16 cellular contexts compared by ENCODE assay signal in the genomic region with DNA sequence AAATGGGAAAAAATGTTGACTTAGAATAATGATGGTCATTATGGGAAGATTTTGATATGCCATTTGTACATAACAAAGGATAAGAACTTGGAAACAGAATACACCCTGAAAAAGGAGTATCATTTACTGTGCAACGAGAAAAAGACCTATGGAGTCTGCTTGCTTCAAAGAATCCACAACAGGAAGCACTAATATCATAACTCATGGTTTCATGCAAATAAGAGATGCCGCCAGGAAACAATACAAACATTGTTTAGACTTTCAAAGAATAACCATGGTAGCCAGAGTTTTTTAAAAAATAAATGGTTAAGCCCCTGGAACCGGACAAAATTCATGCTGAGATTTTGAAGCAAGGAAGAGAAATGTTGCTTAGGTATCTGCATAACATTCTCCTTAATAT.
DNase-seq lines count a peak whose midpoint lies in the region; ATAC-seq and TF ChIP-seq lines count a peak whose summit lies in the region.
"Had no signal": no experiment of that assay in that cellular context is flagged by ENCODE, and none has a peak within 500 bp of the region (broad histone marks: within the 10 kb centered on the region; RNA-seq: fewer than 3 reads in every experiment).

No MANE protein-coding gene starts in this region.

- no peaks in the 10 kb centered on the region for H3K4me1 ChIP-seq in tibial nerve
- H3K4me1 ChIP-seq: right lobe of liver had no signal

- intact Hi-C loops in sciatic nerve (cut with DNase I), result no loop called here

- H3K9me3 ChIP-seq in tibial nerve, result no peaks in the 10 kb centered on the region
- H3K9me3 ChIP-seq: BLaER1 treated with 17β-estradiol and CSF1 and Interleukin-3, amounts not matched to agents 10 nM and 100 nM; right lobe of liver had no signal

- no peak for TF ChIP-seq POLR2A in tibial nerve (IDR thresholded peaks at IDR 0.05)

- no peak for TF ChIP-seq CTCF in tibial nerve (IDR thresholded peaks at IDR 0.05)

- no peaks in the 10 kb centered on the region for H3K27me3 ChIP-seq in tibial nerve
- H3K27me3 ChIP-seq: BLaER1 treated with 17β-estradiol and CSF1 and Interleukin-3, amounts not matched to agents 10 nM and 100 nM had no signal

- TF ChIP-seq EP300 in tibial nerve (IDR thresholded peaks at IDR 0.05), result no peak

- ATAC-seq in GM18907 (IDR thresholded peaks at IDR 0.05; ENCODE audit: unreplicated experiment) (peak; percentile 92), GM21723 (IDR thresholded peaks at IDR 0.05; ENCODE audit: unreplicated experiment) (peak; percentile 85), HG03175 (IDR thresholded peaks at IDR 0.05; ENCODE audit: unreplicated experiment) (peak; percentile 85), sciatic nerve (no peak), esophagus mucosa (no peak)
- ATAC-seq: right lobe of liver; stimulated activated memory B cell treated with anti-CD40 and anti-IgM and Interleukin-4, amounts not matched to agents 10 μg/mL and 1 μg/mL and 100 μg/mL, for 72 hours had no signal

- peak; percentile 0 for DNase-seq in central memory CD4-positive, alpha-beta T cell
- DNase-seq in sciatic nerve (ENCODE audit: low spot score), result no peak
- DNase-seq in RPMI8226, result no peak
- no peak for DNase-seq in tibial nerve (ENCODE audit: low spot score in 2 of 2)
- DNase-seq: activated CD8-positive, alpha-beta memory T cell treated with anti-CD3 and anti-CD28 coated beads for 24 hours; H9; NCI-H2107; right lobe of liver; SHP77 treated with DMSO at 0.1 percent for 48 hours; stimulated activated CD4-positive, alpha-beta T cell treated with anti-CD3 and anti-CD28 coated beads, Interleukin-4, amount 100 ng/mL, for 1 hour had no signal

- H3K27ac ChIP-seq in tibial nerve, result no peak overlapping the region
- H3K27ac ChIP-seq: BLaER1 treated with 17β-estradiol and CSF1 and Interleukin-3, amounts not matched to agents 10 nM and 100 nM; right lobe of liver had no signal

- H3K4me3 ChIP-seq in tibial nerve, result no peak overlapping the region
- H3K4me3 ChIP-seq: BLaER1 treated with 17β-estradiol and CSF1 and Interleukin-3, amounts not matched to agents 10 nM and 100 nM; right lobe of liver had no signal

- WGBS in tibial nerve, 2 donors, result 47 to 49% methylated on average over 3 of the region's 3 CpGs

- no peaks in the 10 kb centered on the region for H3K36me3 ChIP-seq in tibial nerve
- H3K36me3 ChIP-seq: BLaER1 treated with 17β-estradiol and CSF1 and Interleukin-3, amounts not matched to agents 10 nM and 100 nM; right lobe of liver had no signal

Comparison
In these comparisons a context has a peak if more than half of its experiments do, and no peak if none do; other contexts are left out.
1. ATAC-seq: peak in GM18907 (single experiment), GM21723 (single experiment) and HG03175 (single experiment); none in sciatic nerve (single experiment) and esophagus mucosa (single experiment).